ENCODE assay signal across 8 cellular contexts in genomic region chr19:38849746-38850230, GRCh38. TPM values are rescaled to one million over a fixed set of nuclear protein-coding genes. Genes with fewer than 3 reads are reported as not detected.
DNase-seq lines count a peak whose midpoint lies in the region; ATAC-seq, FAIRE-seq and TF ChIP-seq lines count a peak whose summit lies in the region.

Gene HNRNPL (minus strand): TSS chr19:38849986. CDS start chr19:38849966, 20 bp downstream.

- peaks cover 44% of the 10 kb centered on the region for H3K79me2 ChIP-seq in astrocyte (ENCODE audit: insufficient read depth, low read length)

- peak within 1 kb of the TSS; percentile 100 for H3K9ac ChIP-seq in SK-N-MC (ENCODE audit: insufficient read length)
- peak within 1 kb of the TSS; percentile 92 for H3K9ac ChIP-seq in astrocyte (ENCODE audit: low read length)
- H3K9ac ChIP-seq in iPS-20b (ENCODE audit: low read depth, low read length) = peak within 1 kb of the TSS; percentile 100

- no peak for TF ChIP-seq CTCF in astrocyte (IDR thresholded peaks at IDR 0.05; ENCODE audit: insufficient read depth, low read depth, low read length)

- ATAC-seq in GM18502 (IDR thresholded peaks at IDR 0.05; ENCODE audit: poor library complexity, unreplicated experiment) = peak; percentile 57
- ATAC-seq in HG02840 (IDR thresholded peaks at IDR 0.05; ENCODE audit: low FRiP score, unreplicated experiment) = peak; percentile 53

- DNase-seq in SK-N-MC (ENCODE audit: low read depth, low spot score) (no peak), astrocyte (ENCODE audit: low read depth) (no peak), SIG-M5 treated with dmso at 0.1 percent for 504 hours (lab: John Stamatoyannopoulos, UW; ENCODE audit: unreplicated experiment) (no peak), NCI-H2196 treated with DMSO at 0.1 percent for 48 hours (lab: John Stamatoyannopoulos, UW; ENCODE audit: unreplicated experiment) (no peak)
- peak; percentile 97 to 98 for DNase-seq in stimulated activated CD4-positive, alpha-beta T cell treated with anti-CD3 and anti-CD28 coated beads, Interleukin-2, amount 100 ng/mL, for 48 hours

- H3K9me3 ChIP-seq in SK-N-MC (ENCODE audit: low read depth, low read length) (no peaks in the 10 kb centered on the region), astrocyte (ENCODE audit: insufficient read depth, low read depth, low read length) (no peaks in the 10 kb centered on the region), iPS-20b (ENCODE audit: insufficient read depth, low read depth, low read length) (no peaks in the 10 kb centered on the region)

- H3K4me1 ChIP-seq in astrocyte (ENCODE audit: insufficient read depth, low read length) (peaks cover 30% of the 10 kb centered on the region), iPS-20b (ENCODE audit: insufficient read depth, low read length) (no peaks in the 10 kb centered on the region; the same call in 1 of the 2 replicates)

- H3K4me2 ChIP-seq in astrocyte (ENCODE audit: low read length) = peak within 1 kb of the TSS; percentile 93

- peaks cover 42% of the 10 kb centered on the region for H4K20me1 ChIP-seq in astrocyte (ENCODE audit: insufficient read depth, low read length)

- peak within 1 kb of the TSS; percentile 100 for H3K27ac ChIP-seq in SK-N-MC
- peak within 1 kb of the TSS; percentile 97 for H3K27ac ChIP-seq in astrocyte (ENCODE audit: low read depth, low read length)
- H3K27ac ChIP-seq in iPS-20b (ENCODE audit: low read length) = peak within 1 kb of the TSS; percentile 96

- no peaks in the 10 kb centered on the region for H3K27me3 ChIP-seq in astrocyte (ENCODE audit: insufficient read depth, low read length)
- no peaks in the 10 kb centered on the region for H3K27me3 ChIP-seq in iPS-20b (ENCODE audit: insufficient read depth, low read length)

- H3K4me3 Mint-ChIP-seq in astrocyte (ENCODE audit: unreplicated experiment) = peak within 1 kb of the TSS; percentile 92

- H3K36me3 ChIP-seq in SK-N-MC (ENCODE audit: insufficient read depth, low read length) (peaks cover 43% of the 10 kb centered on the region), astrocyte (ENCODE audit: insufficient read depth, low read length) (peaks cover 20% of the 10 kb centered on the region), iPS-20b (ENCODE audit: insufficient read depth, low read depth, low read length) (peaks cover 43% of the 10 kb centered on the region)

- peak within 1 kb of the TSS; percentile 91 for H3K4me3 ChIP-seq in SK-N-MC
- peak within 1 kb of the TSS; percentile 84 for H3K4me3 ChIP-seq in astrocyte (ENCODE audit: insufficient read depth, low read depth, low read length)
- H3K4me3 ChIP-seq in iPS-20b (ENCODE audit: low read length) = peak within 1 kb of the TSS; percentile 99

- H3K9me3 Mint-ChIP-seq in astrocyte (ENCODE audit: unreplicated experiment) = no peaks in the 10 kb centered on the region

- no peak for FAIRE-seq in astrocyte (lab: Jason Lieb, UNC)

- H3K36me3 Mint-ChIP-seq in astrocyte (ENCODE audit: low read depth, unreplicated experiment) = peaks cover 19% of the 10 kb centered on the region

- no peaks in the 10 kb centered on the region for H3K27me3 Mint-ChIP-seq in astrocyte (ENCODE audit: low read depth, unreplicated experiment)

- peak within 1 kb of the TSS; percentile 99 for H3K27ac Mint-ChIP-seq in astrocyte (ENCODE audit: unreplicated experiment)

- H2AFZ ChIP-seq in astrocyte (ENCODE audit: low read depth, low read length) = peak within 1 kb of the TSS; percentile 48

- peaks cover 21% of the 10 kb centered on the region for H3K4me1 Mint-ChIP-seq in astrocyte (ENCODE audit: low read depth, unreplicated experiment)

RNA-seq across cellular contexts. Expression of gene HNRNPL, which starts in this region (rescaled TPM):
- 285 and 314 TPM in 2 replicates for total RNA-seq in astrocyte

Comparison
In these comparisons a context has a peak if more than half of its experiments do, and no peak if none do; other contexts are left out.
1. DNase-seq: peak in stimulated activated CD4-positive, alpha-beta T cell treated with anti-CD3 and anti-CD28 coated beads, Interleukin-2, amount 100 ng/mL, for 48 hours (2 of 2); none in SK-N-MC (single experiment), astrocyte (single experiment), SIG-M5 treated with dmso at 0.1 percent for 504 hours (single experiment) and NCI-H2196 treated with DMSO at 0.1 percent for 48 hours (single experiment).
2. Peak in every context shown above with its lines, with median percentiles within 50 percentile points of each other: H3K27ac ChIP-seq, H3K4me3 ChIP-seq and H3K9ac ChIP-seq.